Comparison of ENCODE assay signal across 23 cellular contexts in genomic region chr14:24406416-24406815, GRCh38. TPM values are rescaled to one million over a fixed set of nuclear protein-coding genes. Genes with fewer than 3 reads are reported as not detected.
DNase-seq lines count a peak whose midpoint lies in the region; ATAC-seq, FAIRE-seq and TF ChIP-seq lines count a peak whose summit lies in the region.
"Had no signal": no experiment of that assay in that cellular context is flagged by ENCODE, and none has a peak within 500 bp of the region (broad histone marks: within the 10 kb centered on the region; RNA-seq: fewer than 3 reads in every experiment).

No MANE protein-coding gene starts in this region.

- POLR2A ChIA-PET in HepG2 (lab: Yijun Ruan, JAX) = interaction anchor here (1.1 to 2.1 kb wide), 2 partner anchors 22 to 24 kb away, joined by 3 to 8 read pairs; partner anchors contain the start of genes CBLN3 and KHNYN

- H3K4me3 ChIP-seq in HepG2 (replicated peaks in 1 of 3; ENCODE audit: insufficient read depth in 1 of 3, low read depth in 2 of 3, low read length in 3 of 3) = no peak overlapping the region
- no peak overlapping the region for H3K4me3 ChIP-seq in right lobe of liver
- H3K4me3 ChIP-seq: A549 had no signal

- H3K36me3 ChIP-seq in HepG2 (replicated peaks in 1 of 2; ENCODE audit: control insufficient read depth in 1 of 2, insufficient read depth in 2 of 2, low read length in 2 of 2) (no peaks in the 10 kb centered on the region), right lobe of liver (no peaks in the 10 kb centered on the region)

- DNase-seq in HepG2 (ENCODE audit: low spot score) = no peak
- no peak for DNase-seq in right lobe of liver
- DNase-seq in endothelial cell (ENCODE audit: low spot score) = no peak
- no peak for DNase-seq in DMS153 treated with DMSO at 0.1 percent for 48 hours (lab: John Stamatoyannopoulos, UW; ENCODE audit: unreplicated experiment)
- DNase-seq: AML-193; C1 segment of cervical spinal cord; CD4-positive, alpha-beta memory T cell; CD4-positive, CD25-positive, alpha-beta regulatory T cell; CD8-positive, alpha-beta memory T cell; COR-L47; DMS 273 treated with DMSO at 0.1 percent for 48 hours; DMS153; DMS79 treated with DMSO at 0.1 percent for 48 hours; GF-D8 had no signal

- no peak for TF ChIP-seq RAD21 in HepG2 (CRISPR knock-in tag; IDR thresholded peaks at IDR 0.05)

- intact Hi-C loops in HepG2 (cut with micrococcal nuclease; ENCODE audit: unreplicated experiment) = loop anchor here (2.0 kb wide), 1 partner anchor 36 kb away; no protein-coding TSS in a partner anchor
- intact Hi-C loops in right lobe of liver (cut with DNase I) = no loop called here

- H3K9ac ChIP-seq in HepG2 (ENCODE audit: insufficient read depth, low read depth, low read length) = no peak overlapping the region

- no peak for TF ChIP-seq POLR2A in HepG2 (IDR thresholded peaks at IDR 0.05; ENCODE audit: insufficient read depth in 1 of 2, low read depth in 2 of 2, low read length in 2 of 2)
- no peak for TF ChIP-seq POLR2A in right lobe of liver (IDR thresholded peaks at IDR 0.05)

- H3K27me3 ChIP-seq in HepG2 (ENCODE audit: control insufficient read depth in 1 of 2, insufficient read depth in 2 of 2, low read length in 2 of 2) = peaks cover 4% of the 10 kb centered on the region in 2 experiments; a peak in 3 of 5 replicates
- H3K27me3 ChIP-seq in right lobe of liver = no peaks in the 10 kb centered on the region

- H3K4me3 Mint-ChIP-seq in endothelial cell (ENCODE audit: unreplicated experiment) = no peak overlapping the region
- H3K4me3 Mint-ChIP-seq: B cell; CD14-positive monocyte; CD4-positive, alpha-beta memory T cell; CD4-positive, CD25-positive, alpha-beta regulatory T cell had no signal

- FAIRE-seq in HepG2 (lab: Jason Lieb, UNC) = no peak
- FAIRE-seq: A549, G401.6, GM12891, GM19239 had no signal

- H3K4me1 Mint-ChIP-seq in endothelial cell (ENCODE audit: unreplicated experiment) = peaks cover 24% of the 10 kb centered on the region
- H3K4me1 Mint-ChIP-seq: B cell; CD14-positive monocyte; CD8-positive, alpha-beta memory T cell had no signal

- H3K9me3 Mint-ChIP-seq in endothelial cell (ENCODE audit: unreplicated experiment) = no peaks in the 10 kb centered on the region
- H3K9me3 Mint-ChIP-seq: CD4-positive, alpha-beta memory T cell; CD8-positive, alpha-beta memory T cell had no signal

- no peaks in the 10 kb centered on the region for H3K79me2 ChIP-seq in HepG2 (ENCODE audit: insufficient read depth, low read length)

- TF ChIP-seq EP300 in HepG2 (IDR thresholded peaks at IDR 0.05; ENCODE audit: low read depth in 2 of 2, low read length in 2 of 2) (no peak), HepG2 (CRISPR knock-in tag; IDR thresholded peaks at IDR 0.05; ENCODE audit: borderline replicate concordance) (no peak)

- H3K36me3 Mint-ChIP-seq in endothelial cell (ENCODE audit: low read depth, unreplicated experiment) = peaks cover 16% of the 10 kb centered on the region
- H3K36me3 Mint-ChIP-seq: CD14-positive monocyte; CD4-positive, CD25-positive, alpha-beta regulatory T cell; CD8-positive, alpha-beta memory T cell had no signal

- H3K4me1 ChIP-seq in HepG2 (ENCODE audit: insufficient read depth, low read length) (peaks cover 16% of the 10 kb centered on the region), right lobe of liver (peaks cover 0 to 8% (median 0%) of the 10 kb centered on the region in 4 donors)

- no peak overlapping the region for H3K27ac ChIP-seq in HepG2 (ENCODE audit: extremely low read length, insufficient read depth, low read length)
- no peak overlapping the region for H3K27ac ChIP-seq in right lobe of liver
- H3K27ac ChIP-seq: 22Rv1, A549 had no signal

- no TSS peak for BruUV-seq in HepG2 (replicated peaks; lab: Mats Ljungman, UMichigan)

- ATAC-seq in HepG2 = no peak
- ATAC-seq in right lobe of liver = no peak
- ATAC-seq in GM19328 (IDR thresholded peaks at IDR 0.05; ENCODE audit: unreplicated experiment) = no peak
- ATAC-seq: A549 had no signal

- in situ Hi-C loops in HepG2 (cut with HindIII; ENCODE audit: extremely low pct_ligation_motif_present, low pct_unique_long_range_greater_than_20kb) = no loop called here

- H3K4me2 ChIP-seq in HepG2 (ENCODE audit: low read depth, low read length) = no peak overlapping the region
- H3K4me2 ChIP-seq: A549 had no signal

- no peaks in the 10 kb centered on the region for H3K9me3 ChIP-seq in HepG2 (ENCODE audit: low read length)
- H3K9me3 ChIP-seq in right lobe of liver = no peaks in the 10 kb centered on the region
- H3K9me3 ChIP-seq: A549 had no signal

- 69% methylated on average over 6 of the region's 6 CpGs for WGBS in HepG2 (ENCODE audit: low lambda C conversion rate)
- 92% methylated on average over 6 of the region's 6 CpGs for WGBS in right lobe of liver (ENCODE audit: insufficient coverage, low coverage, low lambda C conversion rate, missing lambda C conversion rate)

- no peak overlapping the region for H2AFZ ChIP-seq in HepG2 (ENCODE audit: low read length)

- peak overlapping the region; percentile 30 for H3K27ac Mint-ChIP-seq in endothelial cell (ENCODE audit: unreplicated experiment)
- H3K27ac Mint-ChIP-seq: B cell; CD4-positive, alpha-beta memory T cell; CD4-positive, CD25-positive, alpha-beta regulatory T cell had no signal

- CTCF ChIA-PET in HepG2 (lab: Yijun Ruan, JAX; ENCODE audit: low intra/inter-chr PET ratio, low total read pairs) = no interaction called here

- no peaks in the 10 kb centered on the region for H4K20me1 ChIP-seq in HepG2 (ENCODE audit: insufficient read depth, low read length)

- H3K27me3 Mint-ChIP-seq in endothelial cell (ENCODE audit: unreplicated experiment) = peaks cover 5% of the 10 kb centered on the region

- no peak for TF ChIP-seq CTCF in HepG2 (CRISPR knock-in tag; IDR thresholded peaks at IDR 0.05)
- TF ChIP-seq CTCF in right lobe of liver (IDR thresholded peaks at IDR 0.05) = no peak
- TF ChIP-seq CTCF in endothelial cell (IDR thresholded peaks at IDR 0.05; ENCODE audit: unreplicated experiment) = no peak

RNA-seq across cellular contexts. Expression of gene NYNRIN, which starts 7.6 kb away (rescaled TPM):
- 1.1 and 1.3 TPM in 2 replicates for total RNA-seq in HepG2 (2016; rRNA removed; fragmentation: Illumina TruSeq; extraction: Trizol)
- total RNA-seq in HepG2 (2016; cell fraction: cytosol; rRNA removed; fragmentation: Illumina TruSeq; extraction: Trizol; ENCODE audit: low read depth) = 0.09 and 0.10 TPM in 2 replicates
- 0.91 and 1.1 TPM in 2 replicates for total RNA-seq in HepG2 (2016; cell fraction: insoluble cytoplasmic fraction; rRNA removed; fragmentation: Illumina TruSeq; extraction: Trizol)
- 0.24 and 0.34 TPM in 2 replicates for total RNA-seq in HepG2 (2016; cell fraction: membrane; rRNA removed; fragmentation: Illumina TruSeq; extraction: Trizol)
- 1.0 and 1.4 TPM in 2 replicates for total RNA-seq in HepG2 (2016; cell fraction: nucleus; rRNA removed; fragmentation: Illumina TruSeq; extraction: Trizol)
- 0.63 and 0.95 TPM in 2 replicates for polyA plus RNA-seq in HepG2 (2011; rRNA removed)
- 0.39 and 0.44 TPM in 2 replicates for polyA plus RNA-seq in HepG2 (2011; cell fraction: cytosol; rRNA removed)
- polyA plus RNA-seq in HepG2 (2011; cell fraction: nucleus; rRNA removed) = 2.0 and 2.1 TPM in 2 replicates
- polyA plus RNA-seq in HepG2 (2012) = 1.8 and 5.9 TPM in 2 replicates
- 0.07 and 0.08 TPM in 2 replicates for polyA plus RNA-seq in HepG2 (2016; cell fraction: cytosol; fragmentation: Illumina TruSeq; extraction: Trizol; ENCODE audit: low read depth)
- polyA plus RNA-seq in HepG2 (2016; cell fraction: insoluble cytoplasmic fraction; fragmentation: Illumina TruSeq; extraction: Trizol; ENCODE audit: low read depth) = 0.72 and 0.83 TPM in 2 replicates
- polyA plus RNA-seq in HepG2 (2016; cell fraction: membrane; fragmentation: Illumina TruSeq; extraction: Trizol; ENCODE audit: low read depth) = 0.13 and 0.14 TPM in 2 replicates
- polyA plus RNA-seq in HepG2 (2016; cell fraction: nucleus; fragmentation: Illumina TruSeq; extraction: Trizol; ENCODE audit: insufficient read depth, low read depth) = 1.2 and 1.5 TPM in 2 replicates
- polyA minus RNA-seq in HepG2 (2011; rRNA and poly(A)+ RNA removed; ENCODE audit: low replicate concordance) = 2.4 TPM in 1 of 2 replicates, not detected in the other
- 1.4 and 1.5 TPM in 2 replicates for polyA minus RNA-seq in HepG2 (2011; cell fraction: cytosol; rRNA and poly(A)+ RNA removed)
- polyA minus RNA-seq in HepG2 (2011; cell fraction: nucleus; rRNA and poly(A)+ RNA removed) = 1.7 and 1.9 TPM in 2 replicates
- total RNA-seq in right lobe of liver = 1 to 10 TPM; 1.8 to 6.1 (median 2.7) TPM
- 49.0 TPM for total RNA-seq in endothelial cell (ENCODE audit: unreplicated experiment)
- polyA plus RNA-seq: CD8-positive, alpha-beta memory T cell had no signal

RNA-seq across cellular contexts. Expression of gene CBLN3, which starts 23.1 kb away (rescaled TPM):
- total RNA-seq in HepG2 (2016; rRNA removed; fragmentation: Illumina TruSeq; extraction: Trizol) = 0.45 and 0.66 TPM in 2 replicates
- total RNA-seq in HepG2 (2016; cell fraction: cytosol; rRNA removed; fragmentation: Illumina TruSeq; extraction: Trizol; ENCODE audit: low read depth) = 0.62 and 0.81 TPM in 2 replicates
- total RNA-seq in HepG2 (2016; cell fraction: insoluble cytoplasmic fraction; rRNA removed; fragmentation: Illumina TruSeq; extraction: Trizol) = 0.58 and 0.78 TPM in 2 replicates
- total RNA-seq in HepG2 (2016; cell fraction: membrane; rRNA removed; fragmentation: Illumina TruSeq; extraction: Trizol) = 1.3 TPM in 2 replicates
- 0.47 and 0.60 TPM in 2 replicates for total RNA-seq in HepG2 (2016; cell fraction: nucleus; rRNA removed; fragmentation: Illumina TruSeq; extraction: Trizol)
- 0.74 and 0.98 TPM in 2 replicates for polyA plus RNA-seq in HepG2 (2011; rRNA removed)
- polyA plus RNA-seq in HepG2 (2011; cell fraction: cytosol; rRNA removed) = 0.71 and 0.97 TPM in 2 replicates
- polyA plus RNA-seq in HepG2 (2011; cell fraction: nucleus; rRNA removed) = 1.3 and 1.8 TPM in 2 replicates
- polyA plus RNA-seq in HepG2 (2012) = 0.77 and 1.9 TPM in 2 replicates
- polyA plus RNA-seq in HepG2 (2016; cell fraction: cytosol; fragmentation: Illumina TruSeq; extraction: Trizol; ENCODE audit: low read depth) = 0.70 and 0.86 TPM in 2 replicates
- 0.62 and 1.3 TPM in 2 replicates for polyA plus RNA-seq in HepG2 (2016; cell fraction: insoluble cytoplasmic fraction; fragmentation: Illumina TruSeq; extraction: Trizol; ENCODE audit: low read depth)
- 1.4 TPM in 2 replicates for polyA plus RNA-seq in HepG2 (2016; cell fraction: membrane; fragmentation: Illumina TruSeq; extraction: Trizol; ENCODE audit: low read depth)
- polyA plus RNA-seq in HepG2 (2016; cell fraction: nucleus; fragmentation: Illumina TruSeq; extraction: Trizol; ENCODE audit: insufficient read depth, low read depth) = 1.3 and 1.6 TPM in 2 replicates
- polyA minus RNA-seq in HepG2 (2011; rRNA and poly(A)+ RNA removed; ENCODE audit: low replicate concordance) = 0.37 and 0.92 TPM in 2 replicates
- polyA minus RNA-seq in HepG2 (2011; cell fraction: cytosol; rRNA and poly(A)+ RNA removed) = 0.30 and 0.35 TPM in 2 replicates
- polyA minus RNA-seq in HepG2 (2011; cell fraction: nucleus; rRNA and poly(A)+ RNA removed) = 0.52 and 0.75 TPM in 2 replicates
- 1 to 10 TPM in 4 of 6 experiments, under 1 TPM in 2; 0.74 to 1.8 (median 1.2) TPM for total RNA-seq in right lobe of liver
- 1.5 TPM for total RNA-seq in endothelial cell (ENCODE audit: unreplicated experiment)
- total RNA-seq: A172 had no signal
- polyA plus RNA-seq: CD8-positive, alpha-beta memory T cell had no signal

RNA-seq across cellular contexts. Expression of gene KHNYN, which starts 23.3 kb away (rescaled TPM):
- total RNA-seq in HepG2 (2016; rRNA removed; fragmentation: Illumina TruSeq; extraction: Trizol) (72.2 and 75.7 TPM in 2 replicates), right lobe of liver (10 to 100 TPM; 19.6 to 24.9 (median 21.4) TPM), endothelial cell (ENCODE audit: unreplicated experiment) (43.8 TPM)
- 10.2 and 10.7 TPM in 2 replicates for total RNA-seq in HepG2 (2016; cell fraction: cytosol; rRNA removed; fragmentation: Illumina TruSeq; extraction: Trizol; ENCODE audit: low read depth)
- total RNA-seq in HepG2 (2016; cell fraction: insoluble cytoplasmic fraction; rRNA removed; fragmentation: Illumina TruSeq; extraction: Trizol) = 60.0 and 78.8 TPM in 2 replicates
- total RNA-seq in HepG2 (2016; cell fraction: membrane; rRNA removed; fragmentation: Illumina TruSeq; extraction: Trizol) = 35.9 and 40.5 TPM in 2 replicates
- total RNA-seq in HepG2 (2016; cell fraction: nucleus; rRNA removed; fragmentation: Illumina TruSeq; extraction: Trizol) = 62.0 and 78.7 TPM in 2 replicates
- 52.8 and 76.4 TPM in 2 replicates for polyA plus RNA-seq in HepG2 (2011; rRNA removed)
- polyA plus RNA-seq in HepG2 (2011; cell fraction: cytosol; rRNA removed) = 36.1 and 40.8 TPM in 2 replicates
- polyA plus RNA-seq in HepG2 (2011; cell fraction: nucleus; rRNA removed) = 158 and 160 TPM in 2 replicates
- 82.6 and 83.5 TPM in 2 replicates for polyA plus RNA-seq in HepG2 (2012)
- 4.7 and 5.4 TPM in 2 replicates for polyA plus RNA-seq in HepG2 (2016; cell fraction: cytosol; fragmentation: Illumina TruSeq; extraction: Trizol; ENCODE audit: low read depth)
- 37.4 and 41.5 TPM in 2 replicates for polyA plus RNA-seq in HepG2 (2016; cell fraction: insoluble cytoplasmic fraction; fragmentation: Illumina TruSeq; extraction: Trizol; ENCODE audit: low read depth)
- 19.0 and 20.9 TPM in 2 replicates for polyA plus RNA-seq in HepG2 (2016; cell fraction: membrane; fragmentation: Illumina TruSeq; extraction: Trizol; ENCODE audit: low read depth)
- polyA plus RNA-seq in HepG2 (2016; cell fraction: nucleus; fragmentation: Illumina TruSeq; extraction: Trizol; ENCODE audit: insufficient read depth, low read depth) = 71.6 and 72.4 TPM in 2 replicates
- polyA minus RNA-seq in HepG2 (2011; rRNA and poly(A)+ RNA removed; ENCODE audit: low replicate concordance) = 29.4 and 108 TPM in 2 replicates
- polyA minus RNA-seq in HepG2 (2011; cell fraction: cytosol; rRNA and poly(A)+ RNA removed) = 32.8 and 41.4 TPM in 2 replicates
- 109 and 126 TPM in 2 replicates for polyA minus RNA-seq in HepG2 (2011; cell fraction: nucleus; rRNA and poly(A)+ RNA removed)

RNA-seq across cellular contexts. Expression of gene SDR39U1, which starts 36.2 kb away (rescaled TPM):
- total RNA-seq in HepG2 (2016; rRNA removed; fragmentation: Illumina TruSeq; extraction: Trizol) (25.0 and 34.4 TPM in 2 replicates), right lobe of liver (10 to 100 TPM; 24.9 to 32.8 (median 28.3) TPM), endothelial cell (ENCODE audit: unreplicated experiment) (34.9 TPM)
- total RNA-seq in HepG2 (2016; cell fraction: cytosol; rRNA removed; fragmentation: Illumina TruSeq; extraction: Trizol; ENCODE audit: low read depth) = 13.3 and 16.3 TPM in 2 replicates
- total RNA-seq in HepG2 (2016; cell fraction: insoluble cytoplasmic fraction; rRNA removed; fragmentation: Illumina TruSeq; extraction: Trizol) = 19.5 and 33.3 TPM in 2 replicates
- 24.0 and 26.0 TPM in 2 replicates for total RNA-seq in HepG2 (2016; cell fraction: membrane; rRNA removed; fragmentation: Illumina TruSeq; extraction: Trizol)
- 44.1 and 45.4 TPM in 2 replicates for total RNA-seq in HepG2 (2016; cell fraction: nucleus; rRNA removed; fragmentation: Illumina TruSeq; extraction: Trizol)
- polyA plus RNA-seq in HepG2 (2011; rRNA removed) = 129 and 163 TPM in 2 replicates
- polyA plus RNA-seq in HepG2 (2011; cell fraction: cytosol; rRNA removed) = 99.7 and 120 TPM in 2 replicates
- polyA plus RNA-seq in HepG2 (2011; cell fraction: nucleus; rRNA removed) = 808 and 816 TPM in 2 replicates
- polyA plus RNA-seq in HepG2 (2012) = 66.2 and 118 TPM in 2 replicates
- 50.3 and 55.8 TPM in 2 replicates for polyA plus RNA-seq in HepG2 (2016; cell fraction: cytosol; fragmentation: Illumina TruSeq; extraction: Trizol; ENCODE audit: low read depth)
- polyA plus RNA-seq in HepG2 (2016; cell fraction: insoluble cytoplasmic fraction; fragmentation: Illumina TruSeq; extraction: Trizol; ENCODE audit: low read depth) = 73.2 and 88.2 TPM in 2 replicates
- polyA plus RNA-seq in HepG2 (2016; cell fraction: membrane; fragmentation: Illumina TruSeq; extraction: Trizol; ENCODE audit: low read depth) = 64.6 and 72.1 TPM in 2 replicates
- 164 and 186 TPM in 2 replicates for polyA plus RNA-seq in HepG2 (2016; cell fraction: nucleus; fragmentation: Illumina TruSeq; extraction: Trizol; ENCODE audit: insufficient read depth, low read depth)
- 27.9 and 51.2 TPM in 2 replicates for polyA minus RNA-seq in HepG2 (2011; rRNA and poly(A)+ RNA removed; ENCODE audit: low replicate concordance)
- polyA minus RNA-seq in HepG2 (2011; cell fraction: cytosol; rRNA and poly(A)+ RNA removed) = 18.8 and 21.3 TPM in 2 replicates
- 95.4 and 110 TPM in 2 replicates for polyA minus RNA-seq in HepG2 (2011; cell fraction: nucleus; rRNA and poly(A)+ RNA removed)

RNA-seq across cellular contexts. Expression of gene NFATC4, which starts 38.4 kb away (rescaled TPM):
- total RNA-seq in HepG2 (2016; rRNA removed; fragmentation: Illumina TruSeq; extraction: Trizol) (0.04 TPM in 1 of 2 replicates, not detected in the other), right lobe of liver (1 to 10 TPM; 1.0 to 3.7 (median 2.0) TPM), endothelial cell (ENCODE audit: unreplicated experiment) (42.4 TPM)
- not detected in 2 replicates for total RNA-seq in HepG2 (2016; cell fraction: cytosol; rRNA removed; fragmentation: Illumina TruSeq; extraction: Trizol; ENCODE audit: low read depth)
- total RNA-seq in HepG2 (2016; cell fraction: insoluble cytoplasmic fraction; rRNA removed; fragmentation: Illumina TruSeq; extraction: Trizol) = 0.11 TPM in 1 of 2 replicates, not detected in the other
- total RNA-seq in HepG2 (2016; cell fraction: membrane; rRNA removed; fragmentation: Illumina TruSeq; extraction: Trizol) = not detected in 2 replicates
- 0.34 TPM in 1 of 2 replicates, not detected in the other for total RNA-seq in HepG2 (2016; cell fraction: nucleus; rRNA removed; fragmentation: Illumina TruSeq; extraction: Trizol)
- 0.15 and 0.24 TPM in 2 replicates for polyA plus RNA-seq in HepG2 (2011; rRNA removed)
- 0.03 and 0.05 TPM in 2 replicates for polyA plus RNA-seq in HepG2 (2011; cell fraction: cytosol; rRNA removed)
- polyA plus RNA-seq in HepG2 (2011; cell fraction: nucleus; rRNA removed) = 1.6 and 2.4 TPM in 2 replicates
- 0.17 and 0.40 TPM in 2 replicates for polyA plus RNA-seq in HepG2 (2012)
- polyA plus RNA-seq in HepG2 (2016; cell fraction: cytosol; fragmentation: Illumina TruSeq; extraction: Trizol; ENCODE audit: low read depth) = not detected in 2 replicates
- not detected in 2 replicates for polyA plus RNA-seq in HepG2 (2016; cell fraction: insoluble cytoplasmic fraction; fragmentation: Illumina TruSeq; extraction: Trizol; ENCODE audit: low read depth)
- not detected in 2 replicates for polyA plus RNA-seq in HepG2 (2016; cell fraction: membrane; fragmentation: Illumina TruSeq; extraction: Trizol; ENCODE audit: low read depth)
- polyA plus RNA-seq in HepG2 (2016; cell fraction: nucleus; fragmentation: Illumina TruSeq; extraction: Trizol; ENCODE audit: insufficient read depth, low read depth) = 0.47 TPM in 1 of 2 replicates, not detected in the other
- polyA minus RNA-seq in HepG2 (2011; rRNA and poly(A)+ RNA removed; ENCODE audit: low replicate concordance) = 0.32 TPM in 1 of 2 replicates, not detected in the other
- not detected in 2 replicates for polyA minus RNA-seq in HepG2 (2011; cell fraction: cytosol; rRNA and poly(A)+ RNA removed)
- polyA minus RNA-seq in HepG2 (2011; cell fraction: nucleus; rRNA and poly(A)+ RNA removed) = 0.37 and 0.39 TPM in 2 replicates
- total RNA-seq: A172; CD4-positive, alpha-beta memory T cell; CD4-positive, CD25-positive, alpha-beta regulatory T cell had no signal
- polyA plus RNA-seq: CD14-positive monocyte; CD4-positive, alpha-beta memory T cell; CD4-positive, CD25-positive, alpha-beta regulatory T cell; CD8-positive, alpha-beta memory T cell had no signal
